Comparison of ENCODE assay signal across 8 cellular contexts in genomic region chr20:57390604-57391438, GRCh38. TPM values are rescaled to one million over a fixed set of nuclear protein-coding genes. Genes with fewer than 3 reads are reported as not detected.
A peak's percentile ranks its signal among the peaks of the same experiment; 100 is the strongest.
DNase-seq lines count a peak whose midpoint lies in the region; ATAC-seq and TF ChIP-seq lines count a peak whose summit lies in the region.

Gene RBM38, plus strand, starts transcription at chr20:57391396. Its CDS starts 186 bp downstream, at chr20:57391582.

- H3K4me3 Mint-ChIP-seq in activated T-helper 1 cell treated with anti-CD3 and anti-CD28 coated beads, Interleukin-12 subunit alpha, Interleukin-12 subunit beta, Interleukin-2, Interleukin-4 antibody, amounts not matched to agents 30 ng/mL and 10 ng/mL and 1 ng/mL, durations not matched to agents 14 hours and 24 hours and 36 hours, result peak within 1 kb of the TSS; percentile 94
- H3K4me3 Mint-ChIP-seq in naive thymus-derived CD8-positive, alpha-beta T cell, result peak within 1 kb of the TSS; percentile 88 to 99 (median 97)
- H3K4me3 Mint-ChIP-seq in stimulated activated naive B cell treated with anti-CD40 and anti-IgM and Interleukin-4, amounts not matched to agents 10 μg/mL and 1 μg/mL and 100 μg/mL, for 72 hours, result peak within 1 kb of the TSS; percentile 90 to 93

- no peak within 1 kb of the TSS for H3K27ac ChIP-seq in PC-9
- no peak within 1 kb of the TSS for H3K27ac ChIP-seq in fibroblast of lung (ENCODE audit: insufficient read depth, low read length)

- H3K4me3 ChIP-seq in BE2C (ENCODE audit: low read depth, low read length), result peak within 1 kb of the TSS; percentile 70
- H3K4me3 ChIP-seq in PC-9, result peak within 1 kb of the TSS; percentile 80
- H3K4me3 ChIP-seq in fibroblast of lung (replicated peaks in 1 of 4; ENCODE audit: control extremely low read depth in 1 of 4, insufficient read depth in 1 of 4, low read depth in 3 of 4, low read length in 4 of 4), result peak within 1 kb of the TSS; percentile 43 to 69 (median 50)

- H3K27me3 Mint-ChIP-seq in activated T-helper 1 cell treated with anti-CD3 and anti-CD28 coated beads, Interleukin-12 subunit alpha, Interleukin-12 subunit beta, Interleukin-2, Interleukin-4 antibody, amounts not matched to agents 30 ng/mL and 10 ng/mL and 1 ng/mL, durations not matched to agents 14 hours and 24 hours and 36 hours (ENCODE audit: insufficient read depth), result no peaks in the 10 kb centered on the region
- no peaks in the 10 kb centered on the region for H3K27me3 Mint-ChIP-seq in naive thymus-derived CD8-positive, alpha-beta T cell
- H3K27me3 Mint-ChIP-seq in stimulated activated naive B cell treated with anti-CD40 and anti-IgM and Interleukin-4, amounts not matched to agents 10 μg/mL and 1 μg/mL and 100 μg/mL, for 72 hours, result no peaks in the 10 kb centered on the region

- H3K9me2 ChIP-seq in PC-9 (ENCODE audit: insufficient read depth), result no peaks in the 10 kb centered on the region

- no peaks in the 10 kb centered on the region for H3K9me3 Mint-ChIP-seq in activated T-helper 1 cell treated with anti-CD3 and anti-CD28 coated beads, Interleukin-12 subunit alpha, Interleukin-12 subunit beta, Interleukin-2, Interleukin-4 antibody, amounts not matched to agents 30 ng/mL and 10 ng/mL and 1 ng/mL, durations not matched to agents 14 hours and 24 hours and 36 hours
- H3K9me3 Mint-ChIP-seq in naive thymus-derived CD8-positive, alpha-beta T cell, result no peaks in the 10 kb centered on the region
- H3K9me3 Mint-ChIP-seq in stimulated activated naive B cell treated with anti-CD40 and anti-IgM and Interleukin-4, amounts not matched to agents 10 μg/mL and 1 μg/mL and 100 μg/mL, for 72 hours, result no peaks in the 10 kb centered on the region

- H3K4me1 ChIP-seq in BE2C (peaks cover 4% of the 10 kb centered on the region), PC-9 (replicated peaks; ENCODE audit: insufficient read depth) (peaks cover 12% of the 10 kb centered on the region), fibroblast of lung (ENCODE audit: control insufficient read depth, extremely low read depth, insufficient read depth, low read length) (peaks cover 3% of the 10 kb centered on the region)

- no TSS peak for BruUV-seq in PC-9 (replicated peaks; lab: Mats Ljungman, UMichigan)

- peak; percentile 81 for DNase-seq in BE2C
- DNase-seq in PC-9, result peak in 1 of 2 experiments; percentile 61
- peak; percentile 69 for DNase-seq in activated T-helper 1 cell treated with anti-CD3 and anti-CD28 coated beads, Interleukin-12 subunit alpha, Interleukin-12 subunit beta, Interleukin-2, Interleukin-4 antibody, amounts not matched to agents 30 ng/mL and 10 ng/mL and 1 ng/mL, durations not matched to agents 14 hours and 24 hours and 36 hours (ENCODE audit: low spot score)
- peak; percentile 46 to 57 for DNase-seq in fibroblast of lung (ENCODE audit: low read depth in 2 of 2)
- peak; percentile 53 to 81 (median 75) for DNase-seq in naive thymus-derived CD8-positive, alpha-beta T cell
- DNase-seq in stimulated activated naive B cell treated with anti-CD40 and anti-IgM and Interleukin-4, amounts not matched to agents 10 μg/mL and 1 μg/mL and 100 μg/mL, for 72 hours, result peak; percentile 69

- H2AFZ ChIP-seq in PC-9 (peak within 1 kb of the TSS; percentile 92), fibroblast of lung (ENCODE audit: low read length) (peak within 1 kb of the TSS; percentile 69)

- peak within 1 kb of the TSS; percentile 16 for H3K9ac ChIP-seq in fibroblast of lung (ENCODE audit: insufficient read depth, low read length)

- H3K36me3 Mint-ChIP-seq in activated T-helper 1 cell treated with anti-CD3 and anti-CD28 coated beads, Interleukin-12 subunit alpha, Interleukin-12 subunit beta, Interleukin-2, Interleukin-4 antibody, amounts not matched to agents 30 ng/mL and 10 ng/mL and 1 ng/mL, durations not matched to agents 14 hours and 24 hours and 36 hours (ENCODE audit: low read depth), result peaks cover 31% of the 10 kb centered on the region
- peaks cover 0 to 29% (median 20%) of the 10 kb centered on the region in 3 donors for H3K36me3 Mint-ChIP-seq in naive thymus-derived CD8-positive, alpha-beta T cell
- H3K36me3 Mint-ChIP-seq in stimulated activated naive B cell treated with anti-CD40 and anti-IgM and Interleukin-4, amounts not matched to agents 10 μg/mL and 1 μg/mL and 100 μg/mL, for 72 hours, result peaks cover 28 to 45% of the 10 kb centered on the region in 2 donors

- peaks cover 28% of the 10 kb centered on the region for H3K4me1 Mint-ChIP-seq in activated T-helper 1 cell treated with anti-CD3 and anti-CD28 coated beads, Interleukin-12 subunit alpha, Interleukin-12 subunit beta, Interleukin-2, Interleukin-4 antibody, amounts not matched to agents 30 ng/mL and 10 ng/mL and 1 ng/mL, durations not matched to agents 14 hours and 24 hours and 36 hours (ENCODE audit: low read depth)
- peaks cover 21 to 52% (median 48%) of the 10 kb centered on the region in 4 donors for H3K4me1 Mint-ChIP-seq in naive thymus-derived CD8-positive, alpha-beta T cell
- peaks cover 38 to 57% of the 10 kb centered on the region in 2 donors for H3K4me1 Mint-ChIP-seq in stimulated activated naive B cell treated with anti-CD40 and anti-IgM and Interleukin-4, amounts not matched to agents 10 μg/mL and 1 μg/mL and 100 μg/mL, for 72 hours

- H3K36me3 ChIP-seq in BE2C, result peaks cover 15% of the 10 kb centered on the region
- H3K36me3 ChIP-seq in PC-9 (ENCODE audit: low read depth), result no peaks in the 10 kb centered on the region
- no peaks in the 10 kb centered on the region for H3K36me3 ChIP-seq in fibroblast of lung (ENCODE audit: control insufficient read depth, insufficient read depth, low read length)

- intact Hi-C loops in PC-9 (cut with micrococcal nuclease; ENCODE audit: unreplicated experiment), result no loop called here
- intact Hi-C loops in activated T-helper 1 cell treated with anti-CD3 and anti-CD28 coated beads, Interleukin-12 subunit alpha, Interleukin-12 subunit beta, Interleukin-2, Interleukin-4 antibody, amounts not matched to agents 30 ng/mL and 10 ng/mL and 1 ng/mL, durations not matched to agents 14 hours and 24 hours and 36 hours (cut with micrococcal nuclease), result loop anchor here (1.0 to 10.0 kb wide), 10 partner anchors 8 to 1774 kb away; partner anchors contain the start of genes ATP5F1E, AURKA, CSTF1 and STX16

- peak within 1 kb of the TSS; percentile 94 for H3K27ac Mint-ChIP-seq in activated T-helper 1 cell treated with anti-CD3 and anti-CD28 coated beads, Interleukin-12 subunit alpha, Interleukin-12 subunit beta, Interleukin-2, Interleukin-4 antibody, amounts not matched to agents 30 ng/mL and 10 ng/mL and 1 ng/mL, durations not matched to agents 14 hours and 24 hours and 36 hours
- H3K27ac Mint-ChIP-seq in naive thymus-derived CD8-positive, alpha-beta T cell, result peak within 1 kb of the TSS; percentile 93 to 100 (median 98)
- peak within 1 kb of the TSS; percentile 99 for H3K27ac Mint-ChIP-seq in stimulated activated naive B cell treated with anti-CD40 and anti-IgM and Interleukin-4, amounts not matched to agents 10 μg/mL and 1 μg/mL and 100 μg/mL, for 72 hours

- H4K20me1 ChIP-seq in PC-9 (ENCODE audit: insufficient read depth), result 0 out of 2 replicates have a peak, but pooled peaks cover 7% of the 10 kb centered on the region
- no peaks in the 10 kb centered on the region for H4K20me1 ChIP-seq in fibroblast of lung (ENCODE audit: control insufficient read depth, extremely low read depth, insufficient read depth, low read length)

- H3F3A ChIP-seq in PC-9 (ENCODE audit: insufficient read depth, low read depth), result peaks cover 13% of the 10 kb centered on the region; the same call in 1 of the 2 replicates

- POLR2A ChIA-PET in PC-9 (lab: Charles Lee; ENCODE audit: unreplicated experiment), result interaction anchor here (0.5 to 0.6 kb wide), 3 partner anchors 36 to 58 kb away, joined by 3 to 4 read pairs (median 3); no protein-coding TSS in a partner anchor
- POLR2A ChIA-PET in naive thymus-derived CD8-positive, alpha-beta T cell (lab: Charles Lee), result interaction anchor here (0.7 to 10.0 kb wide), 14 partner anchors 9 to 998 kb away, joined by 3 to 218 read pairs (median 5); partner anchors contain the start of genes RAE1 and VAPB

- ATAC-seq in GM19025 (IDR thresholded peaks at IDR 0.05; ENCODE audit: low read depth, unreplicated experiment) (peak; percentile 55), HG03432 (IDR thresholded peaks at IDR 0.05; ENCODE audit: unreplicated experiment) (peak; percentile 57)
- peak; percentile 48 to 49 for ATAC-seq in naive thymus-derived CD8-positive, alpha-beta T cell
- peak; percentile 60 to 75 for ATAC-seq in stimulated activated naive B cell treated with anti-CD40 and anti-IgM and Interleukin-4, amounts not matched to agents 10 μg/mL and 1 μg/mL and 100 μg/mL, for 72 hours (replicated peaks)

- H3K79me2 ChIP-seq in PC-9 (ENCODE audit: low read depth) (no peaks in the 10 kb centered on the region), fibroblast of lung (ENCODE audit: control insufficient read depth, insufficient read depth, low read length) (no peaks in the 10 kb centered on the region)

- CTCF ChIA-PET in PC-9 (lab: Charles Lee), result interaction anchor here (0.7 to 1.3 kb wide), 2 partner anchors 83 to 227 kb away, joined by 3 read pairs; no protein-coding TSS in a partner anchor

- H3K4me2 ChIP-seq in PC-9 (peak within 1 kb of the TSS; percentile 83), fibroblast of lung (ENCODE audit: extremely low read depth, insufficient read depth, low read length) (peak within 1 kb of the TSS; percentile 90)

- no peak for TF ChIP-seq CTCF in BE2C (IDR thresholded peaks at IDR 0.05; ENCODE audit: low read depth, low read length)
- no peak for TF ChIP-seq CTCF in PC-9 (conservative IDR thresholded peaks at IDR 0.05)
- TF ChIP-seq CTCF in fibroblast of lung (conservative IDR thresholded peaks at IDR 0.05 in 1 of 2, IDR thresholded peaks at IDR 0.05 in 1 of 2; ENCODE audit: low read depth in 1 of 2, low read length in 2 of 2), result no peak

- peaks cover 3% of the 10 kb centered on the region; the same call in 1 of the 2 replicates for H3K9me3 ChIP-seq in BE2C
- no peaks in the 10 kb centered on the region for H3K9me3 ChIP-seq in PC-9 (ENCODE audit: insufficient read depth, low read depth)
- no peaks in the 10 kb centered on the region for H3K9me3 ChIP-seq in fibroblast of lung (ENCODE audit: control insufficient read depth, insufficient read depth, low read depth, low read length)

- H3K27me3 ChIP-seq in BE2C, result no peaks in the 10 kb centered on the region
- H3K27me3 ChIP-seq in PC-9 (ENCODE audit: insufficient read depth, low read depth), result no peaks in the 10 kb centered on the region
- no peaks in the 10 kb centered on the region for H3K27me3 ChIP-seq in fibroblast of lung (ENCODE audit: control insufficient read depth, insufficient read depth, low read length)

RNA-seq across cellular contexts. Expression of gene RBM38, which starts in this region (rescaled TPM):
- 24.9 TPM for polyA plus RNA-seq in BE2C (2012; ENCODE audit: insufficient read depth, insufficient read length, low read depth)
- total RNA-seq in PC-9 (2021), result 19.3 and 25.6 TPM in 2 replicates
- total RNA-seq in activated T-helper 1 cell treated with anti-CD3 and anti-CD28 coated beads, Interleukin-12 subunit alpha, Interleukin-12 subunit beta, Interleukin-2, Interleukin-4 antibody, amounts not matched to agents 30 ng/mL and 10 ng/mL and 1 ng/mL, durations not matched to agents 14 hours and 24 hours and 36 hours, result 90.4 and 92.5 TPM in 2 replicates
- 7.9 and 8.5 TPM in 2 replicates for total RNA-seq in fibroblast of lung
- polyA plus RNA-seq in fibroblast of lung, result 3.9 and 7.3 TPM in 2 replicates
- 4.6 and 9.9 TPM in 2 replicates for polyA plus RNA-seq in fibroblast of lung (2012)
- 2.8 and 4.0 TPM in 2 replicates for polyA minus RNA-seq in fibroblast of lung (ENCODE audit: low replicate concordance)
- 100 to 1,000 TPM; 117 to 121 TPM for total RNA-seq in naive thymus-derived CD8-positive, alpha-beta T cell
- polyA plus RNA-seq in naive thymus-derived CD8-positive, alpha-beta T cell, result 100 to 1,000 TPM in 1 of 3 donors, 10 to 100 TPM in 2; 48.9 to 153 (median 69.0) TPM

Comparison
In these comparisons a context has a peak if more than half of its experiments do, and no peak if none do; other contexts are left out.
1. RNA of gene RBM38 (polyA plus RNA-seq): 48.9 to 153 TPM in naive thymus-derived CD8-positive, alpha-beta T cell; 3.9 to 9.9 TPM in fibroblast of lung; every median in the first group is over 4 times any median in the second.
2. Peak in every context shown above with its lines, with median percentiles within 50 percentile points of each other: H3K4me3 ChIP-seq, ATAC-seq, H3K27ac Mint-ChIP-seq and H3K4me3 Mint-ChIP-seq.